ENCODE assay signal across 1 cellular context in the genomic region with DNA sequence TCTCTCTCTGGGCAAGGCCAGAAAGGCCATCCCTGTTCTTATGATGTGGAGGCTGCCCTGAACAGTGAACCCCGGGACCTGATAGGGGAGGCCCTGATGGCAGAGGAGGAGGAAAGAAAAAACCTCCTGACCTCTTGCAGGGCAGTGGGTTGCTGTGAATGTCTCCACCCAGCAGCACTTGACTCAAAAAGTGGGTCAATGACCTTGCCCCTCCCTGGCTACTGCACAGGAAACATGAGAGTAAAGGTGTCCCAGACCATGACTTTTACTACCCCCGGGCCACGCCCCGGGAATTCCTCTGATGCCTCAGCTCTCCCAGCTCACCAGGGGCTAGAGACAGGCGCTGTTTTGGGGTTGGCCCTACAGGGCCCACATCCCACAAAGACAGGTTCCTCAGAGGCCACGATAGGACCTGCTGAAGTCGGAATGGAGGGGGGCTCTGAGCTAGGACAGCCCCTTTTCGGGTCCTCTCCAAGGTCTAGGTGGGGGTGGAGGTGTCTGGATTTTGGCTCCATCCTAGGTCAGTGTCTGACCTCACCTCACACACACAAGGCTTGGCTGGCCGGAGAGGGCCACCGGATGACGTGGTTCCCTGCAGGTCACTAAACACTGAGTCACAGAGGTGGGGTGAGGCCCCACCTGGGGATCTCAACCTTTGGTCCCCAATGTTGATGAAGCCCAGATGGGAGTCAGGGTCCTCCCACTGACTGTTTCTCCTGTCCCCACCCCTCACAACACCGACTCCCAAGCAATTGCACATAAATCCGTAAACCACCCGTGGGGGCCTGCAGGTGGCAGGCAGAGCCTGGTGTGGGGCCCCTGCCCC.
TF ChIP-seq lines count a peak whose summit lies in the region.

No MANE protein-coding gene starts in this region.

TF ChIP-seq in SK-N-SH, 30 proteins besides CTCF, POLR2A, EP300 and RAD21 (continued from another document):
- no peak for TF ChIP-seq USF1 (IDR thresholded peaks at IDR 0.05; ENCODE audit: borderline replicate concordance, low read depth)
- TF ChIP-seq GATA2 (CRISPR knock-in tag; IDR thresholded peaks at IDR 0.05) = no peak
